Comparison of ENCODE assay signal across 2 cellular contexts in the genomic region with DNA sequence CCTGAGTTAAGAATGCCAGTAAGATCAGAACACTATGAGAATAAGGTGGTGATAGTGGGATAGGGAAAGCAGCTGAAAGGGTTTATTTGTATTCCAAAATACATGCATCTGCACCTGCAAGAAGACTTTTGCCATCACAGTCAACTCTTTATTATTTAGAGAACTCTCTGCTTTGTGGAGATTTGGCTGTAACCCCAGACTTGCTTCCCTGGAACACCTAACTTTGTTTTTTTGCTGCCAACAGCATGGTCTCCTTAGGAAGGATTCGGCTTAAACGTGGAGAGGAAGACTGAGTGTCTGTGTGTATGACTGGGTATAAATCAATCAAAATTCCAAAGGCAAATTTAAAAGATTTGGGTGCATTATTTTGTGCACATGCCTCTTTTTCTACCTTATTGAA.
TF ChIP-seq lines count a peak whose summit lies in the region.

No MANE protein-coding gene starts in this region.

TF ChIP-seq in GM23338, 12 proteins besides CTCF, POLR2A, EP300 and RAD21:
- TF ChIP-seq CREB1 (CRISPR knock-in tag; IDR thresholded peaks at IDR 0.05; ENCODE audit: low read depth) (no peak), EZH2phosphoT487 (IDR thresholded peaks at IDR 0.05; ENCODE audit: unreplicated experiment) (no peak)

TF ChIP-seq in H1, 55 proteins besides CTCF, POLR2A, EP300 and RAD21:
- no peak for TF ChIP-seq ASH2L (IDR thresholded peaks at IDR 0.05; ENCODE audit: low read length)
- TF ChIP-seq SRF (IDR thresholded peaks at IDR 0.05; ENCODE audit: low read depth, low read length) = no peak
- TF ChIP-seq RBBP5 (IDR thresholded peaks at IDR 0.05; ENCODE audit: borderline replicate concordance, low read depth, low read length) = no peak
- no peak for TF ChIP-seq ZNF274 (IDR thresholded peaks at IDR 0.05; ENCODE audit: borderline replicate concordance, extremely low read depth, low read length)
- TF ChIP-seq SP1 (IDR thresholded peaks at IDR 0.05; ENCODE audit: low read depth, low read length) = no peak
- TF ChIP-seq CHD7 (IDR thresholded peaks at IDR 0.05; ENCODE audit: insufficient replicate concordance, low read length) = no peak
- no peak for TF ChIP-seq E2F6 (IDR thresholded peaks at IDR 0.05)
- TF ChIP-seq CBX5 (IDR thresholded peaks at IDR 0.05; ENCODE audit: low read depth, low read length) = no peak
- TF ChIP-seq SIRT6 (IDR thresholded peaks at IDR 0.05; ENCODE audit: low read length) = no peak
- TF ChIP-seq MAFK (IDR thresholded peaks at IDR 0.05; ENCODE audit: low read depth, low read length) = no peak
- TF ChIP-seq TAF7 (optimal IDR thresholded peaks at IDR 0.05; ENCODE audit: borderline replicate concordance, low read depth, low read length) = no peak
- no peak for TF ChIP-seq KDM1A (IDR thresholded peaks at IDR 0.05; ENCODE audit: borderline replicate concordance, low read length)
- no peak for TF ChIP-seq BACH1 (IDR thresholded peaks at IDR 0.05; ENCODE audit: low read length)
- TF ChIP-seq CTBP2 (IDR thresholded peaks at IDR 0.05; ENCODE audit: borderline replicate concordance, insufficient read depth, insufficient read length, low read length) = no peak
